In the genomic region with DNA sequence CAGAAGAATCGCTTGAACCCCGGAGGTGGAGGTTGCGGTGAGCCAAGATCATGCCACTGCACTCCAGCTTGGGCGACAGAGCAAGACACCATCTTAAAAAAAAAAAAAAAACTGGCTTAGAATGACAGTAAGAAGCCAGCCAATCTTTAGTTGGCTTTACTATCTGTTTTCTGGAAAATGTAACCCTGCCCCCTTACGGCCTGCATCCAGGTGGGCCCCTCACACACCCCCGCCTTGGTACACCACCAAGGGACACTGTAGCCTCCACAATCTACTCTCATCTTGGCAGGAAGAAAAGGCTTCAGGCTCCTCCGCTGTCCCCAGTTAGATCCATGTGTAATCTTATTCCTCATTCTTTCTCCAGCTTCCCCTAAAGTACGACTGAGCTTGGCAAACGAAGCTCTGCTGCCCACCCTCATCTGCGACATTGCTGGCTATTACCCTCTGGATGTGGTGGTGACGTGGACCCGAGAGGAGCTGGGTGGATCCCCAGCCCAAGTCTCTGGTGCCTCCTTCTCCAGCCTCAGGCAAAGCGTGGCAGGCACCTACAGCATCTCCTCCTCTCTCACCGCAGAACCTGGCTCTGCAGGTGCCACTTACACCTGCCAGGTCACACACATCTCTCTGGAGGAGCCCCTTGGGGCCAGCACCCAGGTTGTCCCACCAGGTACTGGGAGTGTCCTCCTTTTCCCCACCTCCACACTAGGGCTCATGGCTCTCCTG, we compare ENCODE assay signal across 1 cellular context.
TF ChIP-seq lines count a peak whose summit lies in the region.

No MANE protein-coding gene starts in this region.

TF ChIP-seq in A549, 52 proteins besides CTCF, POLR2A, EP300 and RAD21:
- TF ChIP-seq CBX2 (IDR thresholded peaks at IDR 0.05; ENCODE audit: borderline replicate concordance, low read depth) (no peak), NFE2L2 (conservative IDR thresholded peaks at IDR 0.05; ENCODE audit: low read length) (no peak), ESRRA (IDR thresholded peaks at IDR 0.05; ENCODE audit: borderline replicate concordance, low read length) (no peak), MAZ (IDR thresholded peaks at IDR 0.05; ENCODE audit: borderline replicate concordance, low read depth, low read length) (no peak), TFCP2L1 (CRISPR knock-in tag; IDR thresholded peaks at IDR 0.05) (no peak), EHMT2 (IDR thresholded peaks at IDR 0.05; ENCODE audit: low read depth) (no peak), FOSB (CRISPR knock-in tag; IDR thresholded peaks at IDR 0.05) (no peak), CHD4 (IDR thresholded peaks at IDR 0.05; ENCODE audit: borderline replicate concordance) (no peak), FOXS1 (CRISPR knock-in tag; IDR thresholded peaks at IDR 0.05) (no peak)
- TF ChIP-seq, protein P1, sequence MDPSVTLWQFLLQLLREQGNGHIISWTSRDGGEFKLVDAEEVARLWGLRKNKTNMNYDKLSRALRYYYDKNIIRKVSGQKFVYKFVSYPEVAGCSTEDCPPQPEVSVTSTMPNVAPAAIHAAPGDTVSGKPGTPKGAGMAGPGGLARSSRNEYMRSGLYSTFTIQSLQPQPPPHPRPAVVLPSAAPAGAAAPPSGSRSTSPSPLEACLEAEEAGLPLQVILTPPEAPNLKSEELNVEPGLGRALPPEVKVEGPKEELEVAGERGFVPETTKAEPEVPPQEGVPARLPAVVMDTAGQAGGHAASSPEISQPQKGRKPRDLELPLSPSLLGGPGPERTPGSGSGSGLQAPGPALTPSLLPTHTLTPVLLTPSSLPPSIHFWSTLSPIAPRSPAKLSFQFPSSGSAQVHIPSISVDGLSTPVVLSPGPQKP (IDR thresholded peaks at IDR 0.05; ENCODE audit: low read depth, low read length) = no peak
TF ChIP-seq in A549: peak in this region for 0.
